ENCODE assay signal across 13 cellular contexts in genomic region chr13:27125357-27126282, GRCh38. TPM values are rescaled to one million over a fixed set of nuclear protein-coding genes. Genes with fewer than 3 reads are reported as not detected.
DNase-seq lines count a peak whose midpoint lies in the region; ATAC-seq lines count a peak whose summit lies in the region.
"Had no signal": no experiment of that assay in that cellular context is flagged by ENCODE, and none has a peak within 500 bp of the region (broad histone marks: within the 10 kb centered on the region; RNA-seq: fewer than 3 reads in every experiment).

No MANE protein-coding gene starts in this region.

- in situ Hi-C loops in HAP-1 (cut with MboI; ENCODE audit: low sequenced_read_pairs): no loop called here

- no peaks in the 10 kb centered on the region for H3K36me3 ChIP-seq in HAP-1 (replicated peaks)
- H3K36me3 ChIP-seq: esophagus squamous epithelium had no signal

- no peaks in the 10 kb centered on the region for H3K27me3 ChIP-seq in HAP-1 (ENCODE audit: low read depth)
- H3K27me3 ChIP-seq: esophagus squamous epithelium had no signal

- no peaks in the 10 kb centered on the region; the same call in 1 of the 2 replicates for H3K4me1 ChIP-seq in HAP-1

- H3K4me3 ChIP-seq in HAP-1: no peak overlapping the region
- H3K4me3 ChIP-seq: esophagus squamous epithelium had no signal

- ATAC-seq in GM21381 (IDR thresholded peaks at IDR 0.05; ENCODE audit: unreplicated experiment): no peak

- peak; percentile 25 for DNase-seq in A172 (ENCODE audit: low spot score)
- DNase-seq in HAP-1 (ENCODE audit: low spot score in 2 of 2): peak; percentile 4 to 75
- DNase-seq in NCI-H526 (lab: John Stamatoyannopoulos, UW): peak; percentile 94 to 95
- DNase-seq in cerebellar cortex (ENCODE audit: low spot score): peak; percentile 49
- DNase-seq in NCI-H82 (lab: John Stamatoyannopoulos, UW): no peak
- DNase-seq in D341Med (ENCODE audit: low spot score): no peak
- DNase-seq in AG08396 (ENCODE audit: low spot score): no peak
- DNase-seq: activated CD4-positive, alpha-beta T cell treated with anti-CD3 and anti-CD28 coated beads, Interleukin-2, amount 50 U/mL, for 4 hours; activated T-cell treated with anti-CD3 and anti-CD28 coated beads, Interleukin-2, amount 50 U/mL, for 48 hours; cortex of kidney; esophagus squamous epithelium; SIG-M5 had no signal

- no peaks in the 10 kb centered on the region; the same call in 1 of the 2 replicates for H3K9me3 ChIP-seq in HAP-1

RNA-seq across cellular contexts. Expression of gene USP12, which starts 46.0 kb away (rescaled TPM):
- total RNA-seq in A172 (2014; rRNA removed; shearing (Covaris generic)): 18.3 and 20.0 TPM in 2 replicates

Comparison
In these comparisons a context has a peak if more than half of its experiments do, and no peak if none do; other contexts are left out.
1. DNase-seq: peak in A172 (single experiment), HAP-1 (2 of 2), NCI-H526 (2 of 2) and cerebellar cortex (single experiment); none in NCI-H82 (single experiment), D341Med (single experiment) and AG08396 (single experiment).